13 cellular contexts compared by ENCODE assay signal in the genomic region with DNA sequence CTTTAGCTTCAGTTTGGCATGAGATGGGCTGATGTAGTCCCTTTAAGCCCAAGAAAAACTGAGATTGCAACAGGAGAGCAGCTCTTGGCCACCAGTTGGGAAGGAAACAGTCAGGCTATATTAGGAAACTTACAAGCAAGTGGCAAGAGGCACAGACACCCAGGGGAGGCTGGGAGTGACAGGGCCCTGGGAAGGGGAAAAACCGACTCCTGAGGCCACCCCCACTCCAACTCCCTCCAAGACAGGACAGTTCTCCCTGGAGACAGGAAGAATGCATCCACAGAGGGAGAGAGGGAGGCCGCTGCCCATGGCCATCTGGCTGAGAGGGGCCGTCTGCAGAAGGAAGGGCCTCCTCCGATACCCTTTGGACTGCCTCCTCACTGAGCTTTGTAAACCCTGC. TPM values are rescaled to one million over a fixed set of nuclear protein-coding genes. Genes with fewer than 3 reads are reported as not detected.
DNase-seq lines count a peak whose midpoint lies in the region; ATAC-seq and TF ChIP-seq lines count a peak whose summit lies in the region.
"Had no signal": no experiment of that assay in that cellular context is flagged by ENCODE, and none has a peak within 500 bp of the region (broad histone marks: within the 10 kb centered on the region; RNA-seq: fewer than 3 reads in every experiment).

No MANE protein-coding gene starts in this region.

- H3K9me3 ChIP-seq in RWPE2 (ENCODE audit: severe bottlenecking) = no peaks in the 10 kb centered on the region

- POLR2A ChIA-PET in BJ (lab: Charles Lee) = interaction anchor here (0.6 kb wide), 1 partner anchor 708 kb away, joined by 10 read pairs; no protein-coding TSS in a partner anchor

- H3K27me3 Mint-ChIP-seq in nephron progenitor cell (ENCODE audit: low read depth, poor library complexity) = peaks cover 3% of the 10 kb centered on the region

- H3K4me3 ChIP-seq in BJ (ENCODE audit: low read depth, low read length) (no peak overlapping the region), RWPE2 (ENCODE audit: severe bottlenecking) (no peak overlapping the region), fibroblast of villous mesenchyme (ENCODE audit: low read depth, low read length) (no peak overlapping the region)

- TF ChIP-seq CTCF in BJ (IDR thresholded peaks at IDR 0.05; ENCODE audit: insufficient read depth, low read depth, low read length) = no peak
- no peak for TF ChIP-seq CTCF in RWPE2 (IDR thresholded peaks at IDR 0.05; ENCODE audit: poor library complexity, severe bottlenecking)
- TF ChIP-seq CTCF in fibroblast of villous mesenchyme (IDR thresholded peaks at IDR 0.05; ENCODE audit: insufficient read depth, low read depth, low read length) = no peak
- TF ChIP-seq CTCF in nephron progenitor cell (IDR thresholded peaks at IDR 0.05) = no peak

- peaks cover 14% of the 10 kb centered on the region for H3K4me1 ChIP-seq in RWPE2 (ENCODE audit: insufficient read depth, poor library complexity, severe bottlenecking)

- peaks cover 32% of the 10 kb centered on the region for H3K4me1 Mint-ChIP-seq in nephron progenitor cell

- H3K27ac Mint-ChIP-seq in nephron progenitor cell = no peak overlapping the region
- H3K27ac Mint-ChIP-seq: brain; CD8-positive, alpha-beta T cell had no signal

- ATAC-seq in RWPE2 (ENCODE audit: low read depth) = peak; percentile 57
- no peak for ATAC-seq in GM18907 (IDR thresholded peaks at IDR 0.05; ENCODE audit: unreplicated experiment)
- ATAC-seq: CD8-positive, alpha-beta T cell had no signal

- DNase-seq in BJ (ENCODE audit: low read depth) (peak; percentile 30), RWPE2 (ENCODE audit: low spot score) (no peak), fibroblast of villous mesenchyme (ENCODE audit: low read depth) (peak; percentile 49), pons (ENCODE audit: low spot score) (peak; percentile 7), nephron progenitor cell (no peak)
- DNase-seq in NK-92 treated with Interleukin-12 subunit alpha and Interleukin-12 subunit beta, amount 100 ng/mL, for 24 hours (lab: John Stamatoyannopoulos, UW) = no peak
- DNase-seq in stimulated activated CD4-positive, alpha-beta T cell treated with anti-CD3 and anti-CD28 coated beads, Interleukin-2, amount 100 ng/mL, for 24 hours = no peak
- DNase-seq: activated CD8-positive, alpha-beta memory T cell treated with anti-CD3 and anti-CD28 coated beads for 24 hours; CD8-positive, alpha-beta T cell; NCI-H1436 treated with DMSO at 0.1 percent for 48 hours had no signal

- H3K36me3 ChIP-seq in BJ (ENCODE audit: control insufficient read depth, insufficient read depth, low read length) = no peaks in the 10 kb centered on the region
- no peaks in the 10 kb centered on the region for H3K36me3 ChIP-seq in RWPE2 (ENCODE audit: low read depth)

- H3K9me3 Mint-ChIP-seq in nephron progenitor cell = no peaks in the 10 kb centered on the region
- H3K9me3 Mint-ChIP-seq: brain had no signal

- H3K4me3 Mint-ChIP-seq in nephron progenitor cell = no peak overlapping the region
- H3K4me3 Mint-ChIP-seq: brain; CD8-positive, alpha-beta T cell had no signal

- no peaks in the 10 kb centered on the region for H3K27me3 ChIP-seq in BJ (ENCODE audit: control insufficient read depth, insufficient read depth, low read length)
- no peaks in the 10 kb centered on the region for H3K27me3 ChIP-seq in RWPE2 (ENCODE audit: insufficient read depth, poor library complexity, severe bottlenecking)

- peak overlapping the region; percentile 79 for H3K27ac ChIP-seq in RWPE2 (ENCODE audit: poor library complexity, severe bottlenecking)

- H3K36me3 Mint-ChIP-seq in nephron progenitor cell (ENCODE audit: low read depth) = no peaks in the 10 kb centered on the region
- H3K36me3 Mint-ChIP-seq: brain; CD8-positive, alpha-beta T cell had no signal

- CTCF ChIA-PET in BJ (lab: Yijun Ruan, JAX) = interaction anchor here (0.8 to 2.8 kb wide), 3 partner anchors 21 to 50 kb away, joined by 3 to 20 read pairs (median 5); a partner anchor contains a TSS

RNA-seq across cellular contexts. Expression of a gene that starts 20.5 kb away (rescaled TPM):
- polyA plus RNA-seq in BJ (2011; rRNA removed) = 9.5 and 14.7 TPM in 2 replicates
- polyA minus RNA-seq in BJ (2011; rRNA and poly(A)+ RNA removed) = 12.7 and 13.1 TPM in 2 replicates
- 37.4 and 50.5 TPM in 2 replicates for total RNA-seq in fibroblast of villous mesenchyme
- total RNA-seq: CD8-positive, alpha-beta T cell had no signal
- polyA plus RNA-seq: neural cell had no signal

RNA-seq across cellular contexts. Expression of a gene that starts 44.1 kb away (rescaled TPM):
- polyA plus RNA-seq in BJ (2011; rRNA removed) = 50.2 and 55.5 TPM in 2 replicates
- polyA minus RNA-seq in BJ (2011; rRNA and poly(A)+ RNA removed) = 19.8 and 31.8 TPM in 2 replicates
- total RNA-seq in fibroblast of villous mesenchyme = 28.7 and 45.8 TPM in 2 replicates

Comparison
In these comparisons a context has a peak if more than half of its experiments do, and no peak if none do; other contexts are left out.
1. DNase-seq: peak in BJ (single experiment), fibroblast of villous mesenchyme (single experiment) and pons (single experiment); none in RWPE2 (single experiment), NK-92 treated with Interleukin-12 subunit alpha and Interleukin-12 subunit beta, amount 100 ng/mL, for 24 hours (single experiment), stimulated activated CD4-positive, alpha-beta T cell treated with anti-CD3 and anti-CD28 coated beads, Interleukin-2, amount 100 ng/mL, for 24 hours (0 of 2) and nephron progenitor cell (single experiment).